ENCODE assay signal across 30 cellular contexts in genomic region chr14:26636571-26636970, GRCh38. TPM values are rescaled to one million over a fixed set of nuclear protein-coding genes. Genes with fewer than 3 reads are reported as not detected.
A peak's percentile ranks its signal among the peaks of the same experiment; 100 is the strongest.
DNase-seq lines count a peak whose midpoint lies in the region; ATAC-seq and TF ChIP-seq lines count a peak whose summit lies in the region.
"Had no signal": no experiment of that assay in that cellular context is flagged by ENCODE, and none has a peak within 500 bp of the region (broad histone marks: within the 10 kb centered on the region; RNA-seq: fewer than 3 reads in every experiment).

No MANE protein-coding gene starts in this region.

- WGBS in aorta, 2 donors = 5 to 6% methylated on average over 5 of the region's 5 CpGs

- peaks cover 2 to 19% (median 8%) of the 10 kb centered on the region in 11 experiments; a peak in 12 of 22 replicates for H3K9me3 ChIP-seq in BLaER1 treated with 17β-estradiol and CSF1 and Interleukin-3, amounts not matched to agents 10 nM and 100 nM (replicated peaks in 1 of 11)
- H3K9me3 ChIP-seq in adipocyte (ENCODE audit: control insufficient read depth, low read length) (no peaks in the 10 kb centered on the region), aorta (ENCODE audit: control insufficient read depth, low read length) (no peaks in the 10 kb centered on the region)
- H3K9me3 ChIP-seq: prostate gland, SJSA1, transverse colon had no signal

- peak overlapping the region in 8 of 11 experiments; percentile 7 to 44 (median 14); a peak in 10 of 22 replicates for H3K27ac ChIP-seq in BLaER1 treated with 17β-estradiol and CSF1 and Interleukin-3, amounts not matched to agents 10 nM and 100 nM
- H3K27ac ChIP-seq in aorta (ENCODE audit: low read depth in 1 of 2, low read length in 2 of 2) = no peak overlapping the region
- H3K27ac ChIP-seq: prostate gland, SJSA1, skin epidermis, transverse colon had no signal

- no peak for ATAC-seq in aorta (ENCODE audit: low FRiP score)

- peak overlapping the region in 7 of 11 experiments; percentile 10 to 43 (median 29); a peak in 6 of 22 replicates for H3K9ac ChIP-seq in BLaER1 treated with 17β-estradiol and CSF1 and Interleukin-3, amounts not matched to agents 10 nM and 100 nM
- peak overlapping the region; percentile 1 for H3K9ac ChIP-seq in adipocyte (ENCODE audit: low read length)

- no peaks in the 10 kb centered on the region for H4K20me1 ChIP-seq in BLaER1 treated with 17β-estradiol and CSF1 and Interleukin-3, amounts not matched to agents 10 nM and 100 nM

- DNase-seq in adipocyte (ENCODE audit: low read depth) = no peak
- DNase-seq in fibroblast of pulmonary artery (ENCODE audit: low read depth) = peak; percentile 52
- DNase-seq in pons (ENCODE audit: low spot score) = peak; percentile 16
- no peak for DNase-seq in aorta
- DNase-seq in putamen (ENCODE audit: low spot score) = no peak
- DNase-seq in LoVo (ENCODE audit: low spot score) = no peak
- DNase-seq: activated B cell treated with CpG ODN at 0.5 μM for 24 hours; activated CD4-positive, alpha-beta T cell treated with anti-CD3 and anti-CD28 coated beads, Interleukin-2, amount 50 U/mL, for 48 hours; central memory CD4-positive, alpha-beta T cell; COR-L47; dermis blood vessel endothelial cell; DMS53; GF-D8; glutamatergic neuron; H9; NCI-H1105; NCI-H2029; NCI-H226; NCI-H774; stimulated activated CD4-positive, alpha-beta T cell treated with anti-CD3 and anti-CD28 coated beads, Interleukin-1b, Interleukin-23, amount 100 ng/mL, for 48 hours; stimulated activated CD8-positive, alpha-beta memory T cell treated with anti-CD3 and anti-CD28 coated beads, Interleukin-4, amount 100 ng/mL, for 48 hours; transverse colon had no signal

- TF ChIP-seq CTCF in fibroblast of pulmonary artery (IDR thresholded peaks at IDR 0.05; ENCODE audit: low read length, missing control alignments) = no peak

- peaks cover 12 to 31% (median 18%) of the 10 kb centered on the region in 10 experiments for H3K4me1 ChIP-seq in BLaER1 treated with 17β-estradiol and CSF1 and Interleukin-3, amounts not matched to agents 10 nM and 100 nM
- H3K4me1 ChIP-seq in adipocyte (ENCODE audit: control insufficient read depth, insufficient read depth, low read length) = no peaks in the 10 kb centered on the region
- no peaks in the 10 kb centered on the region for H3K4me1 ChIP-seq in aorta (ENCODE audit: control insufficient read depth in 1 of 2, insufficient read depth in 2 of 2, low read length in 2 of 2)
- H3K4me1 ChIP-seq: prostate gland, SJSA1, transverse colon had no signal

- H3K27me3 ChIP-seq in BLaER1 treated with 17β-estradiol and CSF1 and Interleukin-3, amounts not matched to agents 10 nM and 100 nM = no peaks in the 10 kb centered on the region
- H3K27me3 ChIP-seq in adipocyte (replicated peaks; ENCODE audit: control insufficient read depth, insufficient read depth, low read length) (no peaks in the 10 kb centered on the region), aorta (ENCODE audit: control insufficient read depth in 1 of 2, insufficient read depth in 2 of 2, low read length in 1 of 2) (no peaks in the 10 kb centered on the region)
- H3K27me3 ChIP-seq: SJSA1, transverse colon had no signal

- H3K4me2 ChIP-seq in BLaER1 treated with 17β-estradiol and CSF1 and Interleukin-3, amounts not matched to agents 10 nM and 100 nM = peak overlapping the region; percentile 51 to 73 (median 68)

- H3K4me3 ChIP-seq in BLaER1 treated with 17β-estradiol and CSF1 and Interleukin-3, amounts not matched to agents 10 nM and 100 nM = peak overlapping the region in 7 of 10 experiments; percentile 14 to 38 (median 21); a peak in 7 of 20 replicates
- peak overlapping the region; percentile 72 for H3K4me3 ChIP-seq in adipocyte (ENCODE audit: low read length)
- H3K4me3 ChIP-seq in fibroblast of pulmonary artery (replicated peaks; ENCODE audit: low read depth, low read length) = no peak overlapping the region
- H3K4me3 ChIP-seq in aorta (ENCODE audit: low read length in 2 of 2) = no peak overlapping the region
- H3K4me3 ChIP-seq: prostate gland, SJSA1, skin epidermis, transverse colon had no signal

- intact Hi-C loops in aorta (cut with DNase I) = no loop called here

- H3K36me3 ChIP-seq in BLaER1 treated with 17β-estradiol and CSF1 and Interleukin-3, amounts not matched to agents 10 nM and 100 nM = no peaks in the 10 kb centered on the region
- H3K36me3 ChIP-seq in adipocyte (ENCODE audit: control insufficient read depth, insufficient read depth, low read length, severe bottlenecking) = no peaks in the 10 kb centered on the region
- H3K36me3 ChIP-seq in aorta (ENCODE audit: control insufficient read depth in 1 of 2, insufficient read depth in 2 of 2, low read length in 1 of 2) = no peaks in the 10 kb centered on the region
- H3K36me3 ChIP-seq: prostate gland, SJSA1, transverse colon had no signal

RNA-seq across cellular contexts. Expression of gene NOVA1, which starts 38.7 kb away (rescaled TPM):
- 10 to 100 TPM; 13.8 to 38.7 TPM for total RNA-seq in aorta
- polyA plus RNA-seq in aorta = 10 to 100 TPM in 1 of 2 donors, 1 to 10 TPM in 1; 1.5 to 15.0 TPM
- total RNA-seq: activated B cell treated with CpG ODN at 0.5 μM for 24 hours, lung microvascular endothelial cell, M059J, SJSA1 had no signal
- polyA plus RNA-seq: BJ, keratinocyte had no signal

Comparison
In these comparisons a context has a peak if more than half of its experiments do, and no peak if none do; other contexts are left out.
1. H3K27ac ChIP-seq: peak in BLaER1 treated with 17β-estradiol and CSF1 and Interleukin-3, amounts not matched to agents 10 nM and 100 nM (8 of 11); none in aorta (0 of 2).
2. H3K4me3 ChIP-seq: peak in BLaER1 treated with 17β-estradiol and CSF1 and Interleukin-3, amounts not matched to agents 10 nM and 100 nM (7 of 10) and adipocyte (single experiment); none in fibroblast of pulmonary artery (single experiment) and aorta (0 of 2).
3. DNase-seq: peak in fibroblast of pulmonary artery (single experiment) and pons (single experiment); none in adipocyte (single experiment), aorta (0 of 2), putamen (single experiment) and LoVo (single experiment).